ENCODE assay signal across 1 cellular context in the genomic region with DNA sequence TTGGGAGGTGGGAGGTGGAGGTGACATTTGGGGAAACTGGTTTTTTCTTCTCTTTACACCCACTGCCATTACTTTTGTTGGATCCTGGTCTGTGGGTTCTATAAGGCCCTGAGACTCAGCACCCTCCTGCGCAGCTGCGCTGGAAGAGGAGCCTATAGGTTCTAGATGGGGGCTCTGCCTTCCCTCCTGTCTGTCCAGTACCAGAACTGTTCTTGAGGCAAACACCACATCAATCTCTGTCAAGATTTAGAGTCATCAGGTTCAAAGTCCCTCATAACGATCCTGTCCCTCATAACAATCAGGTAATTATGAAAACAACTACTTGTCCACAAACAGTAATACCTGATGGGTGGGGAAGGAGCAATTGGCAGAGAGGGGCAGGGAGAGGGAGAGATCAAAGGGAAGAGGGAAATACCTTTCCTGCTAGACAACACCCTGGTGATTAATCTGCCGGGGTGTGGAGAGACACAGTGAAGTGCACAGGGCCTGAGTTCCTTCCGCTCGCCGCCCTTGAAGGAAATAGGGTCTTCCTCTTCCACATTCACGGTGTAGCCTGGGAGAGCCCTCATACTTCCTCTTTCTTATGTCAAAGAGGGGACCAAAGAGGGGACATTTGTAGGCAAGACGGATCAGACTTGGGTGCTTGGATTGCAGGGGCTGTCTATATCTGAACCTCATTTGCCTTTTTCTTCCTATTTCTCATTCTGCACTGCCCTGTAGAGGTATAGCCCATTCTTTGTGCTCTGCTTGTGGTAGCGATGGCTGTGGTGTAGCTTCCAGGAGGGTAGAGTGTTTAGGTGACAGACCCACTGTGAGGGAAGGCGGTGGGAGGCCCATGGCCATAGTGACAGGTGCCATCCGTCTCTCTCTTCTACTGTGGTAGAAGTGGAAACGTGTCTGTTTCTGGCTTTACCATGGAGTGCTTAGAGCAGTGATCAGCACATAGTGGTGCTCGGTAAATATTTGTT.
TF ChIP-seq lines count a peak whose summit lies in the region.

No MANE protein-coding gene starts in this region.

TF ChIP-seq in IMR-90, 13 proteins besides CTCF, POLR2A, EP300 and RAD21:
- TF ChIP-seq MXI1 (IDR thresholded peaks at IDR 0.05; ENCODE audit: borderline replicate concordance, low read depth, low read length) (no peak), CHD1 (IDR thresholded peaks at IDR 0.05; ENCODE audit: low read depth, low read length) (no peak), SMC3 (IDR thresholded peaks at IDR 0.05; ENCODE audit: low read depth, low read length) (no peak)
